32 cellular contexts compared by ENCODE assay signal in the genomic region with DNA sequence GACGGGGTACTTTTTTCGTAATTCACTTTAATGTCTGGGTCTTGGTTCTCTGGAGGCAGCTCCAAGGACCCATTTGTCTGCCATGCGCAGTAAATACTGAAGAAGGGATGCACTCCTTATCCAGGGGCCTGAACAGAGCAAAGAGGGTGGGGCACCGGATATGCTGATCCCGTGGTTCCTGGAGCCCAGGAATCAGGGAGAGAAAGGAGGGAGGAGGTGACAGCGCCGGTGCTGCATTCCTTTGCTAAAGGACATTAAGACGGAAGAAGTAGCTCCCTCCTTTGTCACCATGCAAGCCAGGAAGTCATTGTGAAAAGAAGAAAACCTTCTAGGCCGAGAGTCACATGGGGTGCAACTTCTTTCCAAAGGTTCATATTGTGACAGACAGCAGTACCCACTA.
"Had no signal": no experiment of that assay in that cellular context is flagged by ENCODE, and none has a peak within 500 bp of the region (broad histone marks: within the 10 kb centered on the region; RNA-seq: fewer than 3 reads in every experiment).

No MANE protein-coding gene starts in this region.

- H3K27ac ChIP-seq: dorsolateral prefrontal cortex, epithelial cell of prostate, gastrocnemius medialis, heart left ventricle, hepatocyte, prostate gland, right atrium auricular region, suprapubic skin, transverse colon, upper lobe of right lung, uterus had no signal

- H3K4me1 Mint-ChIP-seq: memory B cell; mesothelial cell of epicardium; naive B cell; stimulated activated naive CD8-positive, alpha-beta T cell treated with anti-CD3 and anti-CD28 coated beads, Interleukin-15, amount 100 ng/mL, for 72 hours had no signal

- H3K4me3 Mint-ChIP-seq: memory B cell; mesothelial cell of epicardium; natural killer cell treated with Interleukin-12 subunit alpha and Interleukin-12 subunit beta and Interleukin-15 and Interleukin-18, amount 100 ng/mL, for 72 hours; neural crest cell; stimulated activated naive CD8-positive, alpha-beta T cell treated with anti-CD3 and anti-CD28 coated beads, Interleukin-15, amount 100 ng/mL, for 72 hours had no signal

- H3K9me3 ChIP-seq: gastrocnemius medialis, heart left ventricle, mucosa of descending colon, prostate gland, right atrium auricular region, suprapubic skin, transverse colon, upper lobe of right lung, uterus had no signal

- DNase-seq: dorsolateral prefrontal cortex; effector CD4-positive, alpha-beta T cell; foreskin fibroblast; gastrocnemius medialis; heart left ventricle; kidney; mucosa of descending colon; naive B cell; nucleus accumbens; stimulated activated CD4-positive, alpha-beta T cell treated with anti-CD3 and anti-CD28 coated beads, Interleukin-12 subunit alpha, Interleukin-12 subunit beta, amount 100 ng/mL, for 4 hours; stimulated activated CD4-positive, alpha-beta T cell treated with anti-CD3 and anti-CD28 coated beads, Interleukin-1b, Interleukin-23, amount 100 ng/mL, for 48 hours; stimulated activated CD4-positive, alpha-beta T cell treated with anti-CD3 and anti-CD28 coated beads, Interleukin-4, amount 100 ng/mL, for 1 hour; stimulated activated CD8-positive, alpha-beta memory T cell treated with anti-CD3 and anti-CD28 coated beads, Interleukin-4, amount 100 ng/mL, for 48 hours; stimulated activated naive CD4-positive, alpha-beta T cell; stimulated activated naive CD8-positive, alpha-beta T cell treated with anti-CD3 and anti-CD28 coated beads, Interleukin-15, amount 100 ng/mL, for 72 hours; transverse colon; upper lobe of right lung; uterus had no signal

- H2AFZ ChIP-seq: hepatocyte had no signal

- H3K9me3 Mint-ChIP-seq: mesothelial cell of epicardium; natural killer cell treated with Interleukin-12 subunit alpha and Interleukin-12 subunit beta and Interleukin-15 and Interleukin-18, amount 100 ng/mL, for 72 hours; neural crest cell; stimulated activated naive CD8-positive, alpha-beta T cell treated with anti-CD3 and anti-CD28 coated beads, Interleukin-15, amount 100 ng/mL, for 72 hours had no signal

- H3K27me3 ChIP-seq: gastrocnemius medialis, hepatocyte, right atrium auricular region, suprapubic skin, transverse colon, upper lobe of right lung, uterus had no signal

- ATAC-seq: esophagus mucosa; gastrocnemius medialis; heart left ventricle; left lobe of liver; mucosa of descending colon; natural killer cell treated with Interleukin-12 subunit alpha and Interleukin-12 subunit beta and Interleukin-15 and Interleukin-18, amount 100 ng/mL, for 72 hours; sciatic nerve; stimulated activated naive CD8-positive, alpha-beta T cell treated with anti-CD3 and anti-CD28 coated beads, Interleukin-15, amount 100 ng/mL, for 72 hours; upper lobe of right lung had no signal

- H3K36me3 ChIP-seq: gastrocnemius medialis, heart left ventricle, prostate gland, right atrium auricular region, suprapubic skin, transverse colon, upper lobe of right lung, uterus had no signal

- H3K4me2 ChIP-seq: hepatocyte, smooth muscle cell had no signal

- H3K79me2 ChIP-seq: hepatocyte had no signal

- H3K27me3 Mint-ChIP-seq: memory B cell; naive B cell; stimulated activated naive CD8-positive, alpha-beta T cell treated with anti-CD3 and anti-CD28 coated beads, Interleukin-15, amount 100 ng/mL, for 72 hours had no signal

- H3K4me1 ChIP-seq: gastrocnemius medialis, heart left ventricle, prostate gland, right atrium auricular region, transverse colon, upper lobe of right lung, uterus had no signal

- H3K36me3 Mint-ChIP-seq: memory B cell; mesothelial cell of epicardium; naive B cell; natural killer cell treated with Interleukin-12 subunit alpha and Interleukin-12 subunit beta and Interleukin-15 and Interleukin-18, amount 100 ng/mL, for 72 hours had no signal

- H3K27ac Mint-ChIP-seq: memory B cell; mesothelial cell of epicardium; natural killer cell treated with Interleukin-12 subunit alpha and Interleukin-12 subunit beta and Interleukin-15 and Interleukin-18, amount 100 ng/mL, for 72 hours had no signal

- H3K4me3 ChIP-seq: dorsolateral prefrontal cortex, gastrocnemius medialis, heart left ventricle, hepatocyte, lung, mucosa of descending colon, prostate gland, right atrium auricular region, smooth muscle cell, suprapubic skin, transverse colon, upper lobe of right lung, uterus had no signal
